In genomic region chr16:25013751-25014499, GRCh38 we compare ENCODE assay signal across 8 cellular contexts. TPM values are rescaled to one million over a fixed set of nuclear protein-coding genes. Genes with fewer than 3 reads are reported as not detected.
DNase-seq lines count a peak whose midpoint lies in the region; ATAC-seq and TF ChIP-seq lines count a peak whose summit lies in the region.

No MANE protein-coding gene starts in this region.

- H3K4me1 ChIP-seq in BLaER1 (peaks cover 84% of the 10 kb centered on the region), thymus (ENCODE audit: control insufficient read depth, insufficient read depth, low read length) (peaks cover 16% of the 10 kb centered on the region)

- no peaks in the 10 kb centered on the region for H3K9me3 Mint-ChIP-seq in activated T-helper 2 cell treated with anti-CD3 and anti-CD28 coated beads, Interferon-gamma antibody, Interleukin-2, Interleukin-4, amounts not matched to agents 10 μg/mL and 5 μg/mL and 100 μg/mL, durations not matched to agents 14 hours and 24 hours and 36 hours

- H3K4me3 Mint-ChIP-seq in activated T-helper 2 cell treated with anti-CD3 and anti-CD28 coated beads, Interferon-gamma antibody, Interleukin-2, Interleukin-4, amounts not matched to agents 10 μg/mL and 5 μg/mL and 100 μg/mL, durations not matched to agents 14 hours and 24 hours and 36 hours (ENCODE audit: low read depth): peak overlapping the region; percentile 93

- TF ChIP-seq CTCF in kidney epithelial cell (IDR thresholded peaks at IDR 0.05; ENCODE audit: insufficient read depth, low read length, poor library complexity, severe bottlenecking): no peak

- peaks cover 65% of the 10 kb centered on the region for H3K4me1 Mint-ChIP-seq in activated T-helper 2 cell treated with anti-CD3 and anti-CD28 coated beads, Interferon-gamma antibody, Interleukin-2, Interleukin-4, amounts not matched to agents 10 μg/mL and 5 μg/mL and 100 μg/mL, durations not matched to agents 14 hours and 24 hours and 36 hours (ENCODE audit: low read depth)

- intact Hi-C loops in activated T-helper 2 cell treated with anti-CD3 and anti-CD28 coated beads, Interferon-gamma antibody, Interleukin-2, Interleukin-4, amounts not matched to agents 10 μg/mL and 5 μg/mL and 100 μg/mL, durations not matched to agents 14 hours and 24 hours and 36 hours (cut with micrococcal nuclease): loop anchor here (1.0 to 10.0 kb wide), 4 partner anchors 9 to 279 kb away; no protein-coding TSS in a partner anchor

- peak overlapping the region; percentile 94 for H3K9ac ChIP-seq in BLaER1

- peak overlapping the region; percentile 87 for H3K4me2 ChIP-seq in BLaER1

- 23% methylated on average over 14 of the region's 14 CpGs for WGBS in thymus

- no peaks in the 10 kb centered on the region for H3K27me3 Mint-ChIP-seq in activated T-helper 2 cell treated with anti-CD3 and anti-CD28 coated beads, Interferon-gamma antibody, Interleukin-2, Interleukin-4, amounts not matched to agents 10 μg/mL and 5 μg/mL and 100 μg/mL, durations not matched to agents 14 hours and 24 hours and 36 hours (ENCODE audit: low read depth)

- H3K36me3 ChIP-seq in BLaER1: peaks cover 29% of the 10 kb centered on the region
- H3K36me3 ChIP-seq in kidney epithelial cell (ENCODE audit: control insufficient read depth, insufficient read depth, low read length): peaks cover 1% of the 10 kb centered on the region
- H3K36me3 ChIP-seq in thymus (ENCODE audit: control insufficient read depth, insufficient read depth): peaks cover 4% of the 10 kb centered on the region

- peak overlapping the region; percentile 90 for H3K27ac Mint-ChIP-seq in activated T-helper 2 cell treated with anti-CD3 and anti-CD28 coated beads, Interferon-gamma antibody, Interleukin-2, Interleukin-4, amounts not matched to agents 10 μg/mL and 5 μg/mL and 100 μg/mL, durations not matched to agents 14 hours and 24 hours and 36 hours

- H3K9me3 ChIP-seq in BLaER1: no peaks in the 10 kb centered on the region
- H3K9me3 ChIP-seq in thymus (ENCODE audit: control insufficient read depth): no peaks in the 10 kb centered on the region

- peak; percentile 36 for ATAC-seq in GM19328 (IDR thresholded peaks at IDR 0.05; ENCODE audit: unreplicated experiment)
- ATAC-seq in HG03354 (IDR thresholded peaks at IDR 0.05; ENCODE audit: poor library complexity, severe bottlenecking, unreplicated experiment): peak; percentile 74

- peaks cover 57% of the 10 kb centered on the region for H4K20me1 ChIP-seq in BLaER1

- H3K27ac ChIP-seq in BLaER1 (peak overlapping the region; percentile 92), thymus (ENCODE audit: low read depth) (no peak overlapping the region)

- DNase-seq in activated T-helper 2 cell treated with anti-CD3 and anti-CD28 coated beads, Interferon-gamma antibody, Interleukin-2, Interleukin-4, amounts not matched to agents 10 μg/mL and 5 μg/mL and 100 μg/mL, durations not matched to agents 14 hours and 24 hours and 36 hours (ENCODE audit: low spot score): no peak
- DNase-seq in kidney epithelial cell (ENCODE audit: low read depth) (no peak), A172 (ENCODE audit: low spot score) (no peak), kidney tubule cell (ENCODE audit: low spot score) (no peak)

- H3K27me3 ChIP-seq in BLaER1 (no peaks in the 10 kb centered on the region), kidney epithelial cell (ENCODE audit: control insufficient read depth, insufficient read depth, low read length) (no peaks in the 10 kb centered on the region), thymus (ENCODE audit: control insufficient read depth, insufficient read depth) (no peaks in the 10 kb centered on the region)

- H3K4me3 ChIP-seq in BLaER1 (peak overlapping the region; percentile 96), kidney epithelial cell (ENCODE audit: low read depth, low read length) (peak overlapping the region; percentile 94), thymus (ENCODE audit: low read length) (peak overlapping the region; percentile 83)

- H3K36me3 Mint-ChIP-seq in activated T-helper 2 cell treated with anti-CD3 and anti-CD28 coated beads, Interferon-gamma antibody, Interleukin-2, Interleukin-4, amounts not matched to agents 10 μg/mL and 5 μg/mL and 100 μg/mL, durations not matched to agents 14 hours and 24 hours and 36 hours (ENCODE audit: low read depth): peaks cover 46% of the 10 kb centered on the region

RNA-seq across cellular contexts. Expression of gene ARHGAP17, which starts 1.2 kb away (rescaled TPM):
- 75.4 and 84.4 TPM in 2 replicates for total RNA-seq in activated T-helper 2 cell treated with anti-CD3 and anti-CD28 coated beads, Interferon-gamma antibody, Interleukin-2, Interleukin-4, amounts not matched to agents 10 μg/mL and 5 μg/mL and 100 μg/mL, durations not matched to agents 14 hours and 24 hours and 36 hours
- total RNA-seq in kidney epithelial cell: 22.2 and 28.2 TPM in 2 replicates
- polyA plus RNA-seq in thymus: 49.1 TPM
- total RNA-seq in A172 (2014; rRNA removed; shearing (Covaris generic)): 51.9 and 58.7 TPM in 2 replicates
